ENCODE assay signal across 8 cellular contexts in the genomic region with DNA sequence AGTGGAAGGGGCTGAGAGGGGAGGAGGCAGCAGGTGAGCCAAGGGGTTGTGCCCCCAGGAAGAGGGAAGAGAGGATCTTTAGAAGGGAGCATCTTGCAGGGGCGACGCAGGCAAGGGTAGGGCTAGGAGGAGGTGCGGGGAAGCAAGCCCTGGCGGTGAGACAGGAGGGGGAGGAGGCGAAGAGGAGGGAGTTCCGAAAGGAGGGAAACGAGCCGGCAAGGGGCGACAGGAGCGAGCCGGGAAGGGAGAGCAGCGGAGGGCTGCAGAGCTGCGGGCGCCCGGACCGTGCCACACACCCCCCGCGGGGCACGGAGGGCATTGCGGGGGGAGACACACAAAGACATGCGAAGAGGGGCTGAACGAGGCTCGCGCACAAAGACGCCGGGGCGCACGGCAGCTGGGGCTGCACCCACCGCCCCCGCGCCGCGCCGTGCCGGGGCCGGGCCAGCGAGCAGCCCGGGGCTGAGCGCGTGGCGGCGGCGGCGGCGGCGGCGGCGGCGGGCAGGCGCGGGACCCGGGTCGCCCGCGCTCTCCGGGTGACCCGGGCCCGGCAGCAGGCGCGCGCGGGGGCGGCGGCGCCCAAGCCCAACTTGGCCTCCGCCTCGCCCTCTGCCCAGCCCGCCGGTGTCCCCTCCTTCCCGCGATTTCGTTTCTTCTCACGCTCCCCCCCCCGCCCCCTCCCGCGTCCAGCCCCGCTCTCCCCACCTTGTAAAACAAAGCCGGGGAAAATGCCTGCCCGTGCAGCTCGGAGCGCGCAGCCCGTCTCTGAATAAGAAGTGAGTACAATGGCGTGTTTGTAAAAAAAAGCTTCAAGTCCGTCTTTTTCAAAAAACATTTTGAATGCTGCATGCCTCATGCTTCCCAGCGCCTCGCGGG. TPM values are rescaled to one million over a fixed set of nuclear protein-coding genes. Genes with fewer than 3 reads are reported as not detected.
DNase-seq lines count a peak whose midpoint lies in the region; ATAC-seq and TF ChIP-seq lines count a peak whose summit lies in the region.

A gene with protein sequence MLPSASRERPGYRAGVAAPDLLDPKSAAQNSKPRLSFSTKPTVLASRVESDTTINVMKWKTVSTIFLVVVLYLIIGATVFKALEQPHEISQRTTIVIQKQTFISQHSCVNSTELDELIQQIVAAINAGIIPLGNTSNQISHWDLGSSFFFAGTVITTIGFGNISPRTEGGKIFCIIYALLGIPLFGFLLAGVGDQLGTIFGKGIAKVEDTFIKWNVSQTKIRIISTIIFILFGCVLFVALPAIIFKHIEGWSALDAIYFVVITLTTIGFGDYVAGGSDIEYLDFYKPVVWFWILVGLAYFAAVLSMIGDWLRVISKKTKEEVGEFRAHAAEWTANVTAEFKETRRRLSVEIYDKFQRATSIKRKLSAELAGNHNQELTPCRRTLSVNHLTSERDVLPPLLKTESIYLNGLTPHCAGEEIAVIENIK (plus strand): TSS at position 206 of the 876 bp plus-strand sequence. CDS start 649 bp downstream, at position 855.

- H3K36me3 ChIP-seq in iPS DF 6.9 (ENCODE audit: control insufficient read depth, insufficient read depth, low read length): no peaks in the 10 kb centered on the region

- H3K27ac Mint-ChIP-seq in activated CD4-positive, alpha-beta T cell treated with anti-CD3 and anti-CD28 coated beads, Interleukin-2, amount 10 ng/mL, durations not matched to agents 24 days and 14 days: no peak within 1 kb of the TSS
- peak within 1 kb of the TSS in 1 of 2 donors; percentile 43 for H3K27ac Mint-ChIP-seq in stimulated activated naive CD8-positive, alpha-beta T cell treated with anti-CD3 and anti-CD28 coated beads, Interleukin-15, amount 100 ng/mL, for 72 hours
- no peak within 1 kb of the TSS for H3K27ac Mint-ChIP-seq in activated CD4-positive, alpha-beta memory T cell treated with anti-CD3 and anti-CD28 coated beads, Interleukin-2, amount 10 ng/mL, durations not matched to agents 7 days and 5 days

- H3K27me3 Mint-ChIP-seq in activated CD4-positive, alpha-beta T cell treated with anti-CD3 and anti-CD28 coated beads, Interleukin-2, amount 10 ng/mL, durations not matched to agents 24 days and 14 days: peaks cover 60% of the 10 kb centered on the region
- H3K27me3 Mint-ChIP-seq in stimulated activated naive CD8-positive, alpha-beta T cell treated with anti-CD3 and anti-CD28 coated beads, Interleukin-15, amount 100 ng/mL, for 72 hours: peaks cover 58% of the 10 kb centered on the region
- H3K27me3 Mint-ChIP-seq in activated CD4-positive, alpha-beta memory T cell treated with anti-CD3 and anti-CD28 coated beads, Interleukin-2, amount 10 ng/mL, durations not matched to agents 7 days and 5 days: peaks cover 41% of the 10 kb centered on the region

- CTCF ChIA-PET in activated CD4-positive, alpha-beta memory T cell treated with anti-CD3 and anti-CD28 coated beads, Interleukin-2, amount 10 ng/mL, durations not matched to agents 7 days and 5 days (lab: Charles Lee): no interaction called here

- peaks cover 3% of the 10 kb centered on the region; the same call in 1 of the 2 replicates for H3K4me1 ChIP-seq in iPS DF 6.9 (ENCODE audit: control insufficient read depth, insufficient read depth, low read length)

- H3K9me3 ChIP-seq in iPS DF 6.9 (ENCODE audit: control insufficient read depth, insufficient read depth, low read length): no peaks in the 10 kb centered on the region

- ATAC-seq in stimulated activated naive CD8-positive, alpha-beta T cell treated with anti-CD3 and anti-CD28 coated beads, Interleukin-15, amount 100 ng/mL, for 72 hours: peak; percentile 55
- ATAC-seq in HG02798 (IDR thresholded peaks at IDR 0.05; ENCODE audit: poor library complexity, unreplicated experiment): no peak

- peaks cover 43% of the 10 kb centered on the region for H3K27me3 ChIP-seq in iPS DF 6.9 (ENCODE audit: control insufficient read depth, insufficient read depth, low read length)

- no peak for DNase-seq in activated CD4-positive, alpha-beta T cell treated with anti-CD3 and anti-CD28 coated beads, Interleukin-2, amount 10 ng/mL, durations not matched to agents 24 days and 14 days
- no peak for DNase-seq in activated CD4-positive, alpha-beta T cell treated with anti-CD3 and anti-CD28 coated beads, Interleukin-2, amount 50 U/mL, for 1 hour
- no peak for DNase-seq in iPS DF 6.9 (ENCODE audit: low read depth, low spot score)
- DNase-seq in stimulated activated naive CD8-positive, alpha-beta T cell treated with anti-CD3 and anti-CD28 coated beads, Interleukin-15, amount 100 ng/mL, for 72 hours: no peak
- no peak for DNase-seq in activated CD4-positive, alpha-beta memory T cell treated with anti-CD3 and anti-CD28 coated beads, Interleukin-2, amount 10 ng/mL, durations not matched to agents 7 days and 5 days
- no peak for DNase-seq in superior temporal gyrus (ENCODE audit: extremely low spot score)

- no peaks in the 10 kb centered on the region for H3K4me1 Mint-ChIP-seq in activated CD4-positive, alpha-beta T cell treated with anti-CD3 and anti-CD28 coated beads, Interleukin-2, amount 10 ng/mL, durations not matched to agents 24 days and 14 days
- H3K4me1 Mint-ChIP-seq in stimulated activated naive CD8-positive, alpha-beta T cell treated with anti-CD3 and anti-CD28 coated beads, Interleukin-15, amount 100 ng/mL, for 72 hours: peaks cover 15% of the 10 kb centered on the region
- H3K4me1 Mint-ChIP-seq in activated CD4-positive, alpha-beta memory T cell treated with anti-CD3 and anti-CD28 coated beads, Interleukin-2, amount 10 ng/mL, durations not matched to agents 7 days and 5 days: no peaks in the 10 kb centered on the region

- POLR2A ChIA-PET in activated CD4-positive, alpha-beta memory T cell treated with anti-CD3 and anti-CD28 coated beads, Interleukin-2, amount 10 ng/mL, durations not matched to agents 7 days and 5 days (lab: Charles Lee): no interaction called here

- H3K4me3 ChIP-seq in WI38 (ENCODE audit: low read depth, low read length) (peak within 1 kb of the TSS; percentile 72), iPS DF 6.9 (ENCODE audit: low read length) (peak within 1 kb of the TSS; percentile 82; the same call in 1 of the 2 replicates)

- peak within 1 kb of the TSS; percentile 20 for H3K4me3 Mint-ChIP-seq in activated CD4-positive, alpha-beta T cell treated with anti-CD3 and anti-CD28 coated beads, Interleukin-2, amount 10 ng/mL, durations not matched to agents 24 days and 14 days
- H3K4me3 Mint-ChIP-seq in stimulated activated naive CD8-positive, alpha-beta T cell treated with anti-CD3 and anti-CD28 coated beads, Interleukin-15, amount 100 ng/mL, for 72 hours: peak within 1 kb of the TSS; percentile 50 to 62
- H3K4me3 Mint-ChIP-seq in activated CD4-positive, alpha-beta memory T cell treated with anti-CD3 and anti-CD28 coated beads, Interleukin-2, amount 10 ng/mL, durations not matched to agents 7 days and 5 days: no peak within 1 kb of the TSS

- WGBS in iPS DF 6.9 (ENCODE audit: insufficient coverage, insufficient read length): no CpG with 5 or more reads among the region's 88 CpGs

- no peaks in the 10 kb centered on the region for H3K36me3 Mint-ChIP-seq in activated CD4-positive, alpha-beta T cell treated with anti-CD3 and anti-CD28 coated beads, Interleukin-2, amount 10 ng/mL, durations not matched to agents 24 days and 14 days (ENCODE audit: low read depth)
- no peaks in the 10 kb centered on the region for H3K36me3 Mint-ChIP-seq in activated CD4-positive, alpha-beta memory T cell treated with anti-CD3 and anti-CD28 coated beads, Interleukin-2, amount 10 ng/mL, durations not matched to agents 7 days and 5 days (ENCODE audit: low read depth)

- intact Hi-C loops in activated CD4-positive, alpha-beta T cell treated with anti-CD3 and anti-CD28 coated beads, Interleukin-2, amount 10 ng/mL, durations not matched to agents 24 days and 14 days (cut with micrococcal nuclease): no loop called here

- H3K9me3 Mint-ChIP-seq in activated CD4-positive, alpha-beta T cell treated with anti-CD3 and anti-CD28 coated beads, Interleukin-2, amount 10 ng/mL, durations not matched to agents 24 days and 14 days: no peaks in the 10 kb centered on the region
- no peaks in the 10 kb centered on the region for H3K9me3 Mint-ChIP-seq in stimulated activated naive CD8-positive, alpha-beta T cell treated with anti-CD3 and anti-CD28 coated beads, Interleukin-15, amount 100 ng/mL, for 72 hours
- no peaks in the 10 kb centered on the region for H3K9me3 Mint-ChIP-seq in activated CD4-positive, alpha-beta memory T cell treated with anti-CD3 and anti-CD28 coated beads, Interleukin-2, amount 10 ng/mL, durations not matched to agents 7 days and 5 days

- H3K27ac ChIP-seq in iPS DF 6.9 (ENCODE audit: low read length): no peak within 1 kb of the TSS

- no peak for TF ChIP-seq CTCF in WI38 (IDR thresholded peaks at IDR 0.05; ENCODE audit: low read depth, low read length)

RNA-seq across cellular contexts. Expression of the gene that starts here (rescaled TPM):
- total RNA-seq in activated CD4-positive, alpha-beta T cell treated with anti-CD3 and anti-CD28 coated beads, Interleukin-2, amount 10 ng/mL, durations not matched to agents 24 days and 14 days: not detected in 2 replicates
- not detected for total RNA-seq in activated CD4-positive, alpha-beta memory T cell treated with anti-CD3 and anti-CD28 coated beads, Interleukin-2, amount 10 ng/mL, durations not matched to agents 7 days and 5 days
